In the genomic region with DNA sequence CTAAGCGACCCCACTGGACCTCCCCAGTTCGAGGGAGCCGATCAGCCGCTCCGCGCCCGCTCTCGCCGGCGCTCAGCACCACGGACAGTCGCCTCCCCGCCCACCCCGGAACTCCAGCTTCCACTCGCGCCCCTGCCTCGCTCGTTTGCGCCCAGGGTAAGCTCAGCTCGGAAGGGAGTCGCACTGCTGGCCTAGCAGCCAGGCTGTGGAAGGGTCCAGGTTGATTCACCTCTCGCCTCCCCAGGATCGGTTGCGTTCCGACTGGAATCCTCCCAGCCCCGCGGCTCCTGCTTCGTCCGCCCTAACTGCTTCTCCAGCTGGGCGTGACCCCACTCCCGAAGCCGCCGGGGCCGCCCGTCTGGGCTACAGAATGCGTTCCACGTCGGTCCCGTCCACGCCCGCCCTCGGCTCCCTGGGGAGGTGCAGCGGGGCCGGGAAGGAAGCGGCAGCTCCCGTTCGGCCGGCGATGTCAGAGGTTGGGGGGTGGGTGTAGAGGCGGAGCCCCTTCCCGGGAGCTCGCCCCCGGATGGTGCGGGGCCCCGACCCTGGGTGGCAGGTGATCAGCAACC, we compare ENCODE assay signal across 1 cellular context.
TF ChIP-seq lines count a peak whose summit lies in the region.

No MANE protein-coding gene starts in this region.

TF ChIP-seq in HepG2, 621 proteins besides CTCF, POLR2A, EP300 and RAD21 (continued from another document):
- TF ChIP-seq, protein P1, sequence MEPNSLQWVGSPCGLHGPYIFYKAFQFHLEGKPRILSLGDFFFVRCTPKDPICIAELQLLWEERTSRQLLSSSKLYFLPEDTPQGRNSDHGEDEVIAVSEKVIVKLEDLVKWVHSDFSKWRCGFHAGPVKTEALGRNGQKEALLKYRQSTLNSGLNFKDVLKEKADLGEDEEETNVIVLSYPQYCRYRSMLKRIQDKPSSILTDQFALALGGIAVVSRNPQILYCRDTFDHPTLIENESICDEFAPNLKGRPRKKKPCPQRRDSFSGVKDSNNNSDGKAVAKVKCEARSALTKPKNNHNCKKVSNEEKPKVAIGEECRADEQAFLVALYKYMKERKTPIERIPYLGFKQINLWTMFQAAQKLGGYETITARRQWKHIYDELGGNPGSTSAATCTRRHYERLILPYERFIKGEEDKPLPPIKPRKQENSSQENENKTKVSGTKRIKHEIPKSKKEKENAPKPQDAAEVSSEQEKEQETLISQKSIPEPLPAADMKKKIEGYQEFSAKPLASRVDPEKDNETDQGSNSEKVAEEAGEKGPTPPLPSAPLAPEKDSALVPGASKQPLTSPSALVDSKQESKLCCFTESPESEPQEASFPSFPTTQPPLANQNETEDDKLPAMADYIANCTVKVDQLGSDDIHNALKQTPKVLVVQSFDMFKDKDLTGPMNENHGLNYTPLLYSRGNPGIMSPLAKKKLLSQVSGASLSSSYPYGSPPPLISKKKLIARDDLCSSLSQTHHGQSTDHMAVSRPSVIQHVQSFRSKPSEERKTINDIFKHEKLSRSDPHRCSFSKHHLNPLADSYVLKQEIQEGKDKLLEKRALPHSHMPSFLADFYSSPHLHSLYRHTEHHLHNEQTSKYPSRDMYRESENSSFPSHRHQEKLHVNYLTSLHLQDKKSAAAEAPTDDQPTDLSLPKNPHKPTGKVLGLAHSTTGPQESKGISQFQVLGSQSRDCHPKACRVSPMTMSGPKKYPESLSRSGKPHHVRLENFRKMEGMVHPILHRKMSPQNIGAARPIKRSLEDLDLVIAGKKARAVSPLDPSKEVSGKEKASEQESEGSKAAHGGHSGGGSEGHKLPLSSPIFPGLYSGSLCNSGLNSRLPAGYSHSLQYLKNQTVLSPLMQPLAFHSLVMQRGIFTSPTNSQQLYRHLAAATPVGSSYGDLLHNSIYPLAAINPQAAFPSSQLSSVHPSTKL (CRISPR knock-in tag; IDR thresholded peaks at IDR 0.05), result peak; percentile 27; the same call in 1 of the 2 replicates
- TF ChIP-seq ZNF160 (CRISPR knock-in tag; IDR thresholded peaks at IDR 0.05) (no peak), HES4 (CRISPR knock-in tag; IDR thresholded peaks at IDR 0.05; ENCODE audit: borderline replicate concordance) (0 out of 2 replicates have a peak, but pooled peaks have one; percentile 47), ZNF431 (CRISPR knock-in tag; IDR thresholded peaks at IDR 0.05; ENCODE audit: borderline replicate concordance, low read depth) (peak; percentile 68; the same call in 1 of the 2 replicates), SALL1 (CRISPR knock-in tag; IDR thresholded peaks at IDR 0.05) (peak; percentile 49; the same call in 1 of the 2 replicates), HOXA9 (CRISPR knock-in tag; IDR thresholded peaks at IDR 0.05; ENCODE audit: borderline replicate concordance) (peak; percentile 39; the same call in 1 of the 2 replicates), ZNF430 (CRISPR knock-in tag; IDR thresholded peaks at IDR 0.05) (peak; percentile 76; the same call in 1 of the 2 replicates), RCOR2 (CRISPR knock-in tag; IDR thresholded peaks at IDR 0.05) (no peak), HDAC2 (CRISPR knock-in tag; IDR thresholded peaks at IDR 0.05) (peak; percentile 38; the same call in 1 of the 2 replicates), ZMYM2 (CRISPR knock-in tag; IDR thresholded peaks at IDR 0.05) (0 out of 2 replicates have a peak, but pooled peaks have one; percentile 29), NFE2L1 (CRISPR knock-in tag; IDR thresholded peaks at IDR 0.05; ENCODE audit: borderline replicate concordance) (no peak), ZBTB7A (CRISPR knock-in tag; IDR thresholded peaks at IDR 0.05) (0 out of 2 replicates have a peak, but pooled peaks have one; percentile 30), BCL6 (CRISPR knock-in tag; IDR thresholded peaks at IDR 0.05) (0 out of 2 replicates have a peak, but pooled peaks have one; percentile 22), ELF4 (CRISPR knock-in tag; IDR thresholded peaks at IDR 0.05; ENCODE audit: borderline replicate concordance) (no peak), NBN (conservative IDR thresholded peaks at IDR 0.05) (no peak), HDAC1 (CRISPR knock-in tag; IDR thresholded peaks at IDR 0.05) (peak; percentile 54; the same call in 1 of the 2 replicates), KDM2A (CRISPR knock-in tag; IDR thresholded peaks at IDR 0.05; ENCODE audit: borderline replicate concordance, low read depth) (0 out of 2 replicates have a peak, but pooled peaks have one; percentile 41), ZNF589 (CRISPR knock-in tag; conservative IDR thresholded peaks at IDR 0.05) (0 out of 2 replicates have a peak, but pooled peaks have one; percentile 45), ZNF776 (CRISPR knock-in tag; IDR thresholded peaks at IDR 0.05) (no peak), ZNF329 (CRISPR knock-in tag; IDR thresholded peaks at IDR 0.05; ENCODE audit: low read depth) (0 out of 2 replicates have a peak, but pooled peaks have one; percentile 37), NRL (CRISPR knock-in tag; IDR thresholded peaks at IDR 0.05; ENCODE audit: borderline replicate concordance) (peak; percentile 67; the same call in 1 of the 2 replicates), ZBTB7B (CRISPR knock-in tag; IDR thresholded peaks at IDR 0.05) (0 out of 2 replicates have a peak, but pooled peaks have one; percentile 34), KLF16 (CRISPR knock-in tag; IDR thresholded peaks at IDR 0.05) (0 out of 4 replicates have a peak, but pooled peaks of 1 of the 2 experiments have one; percentile 30)
- TF ChIP-seq, protein P2, sequence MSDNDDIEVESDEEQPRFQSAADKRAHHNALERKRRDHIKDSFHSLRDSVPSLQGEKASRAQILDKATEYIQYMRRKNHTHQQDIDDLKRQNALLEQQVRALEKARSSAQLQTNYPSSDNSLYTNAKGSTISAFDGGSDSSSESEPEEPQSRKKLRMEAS (IDR thresholded peaks at IDR 0.05), result no peak
- TF ChIP-seq, protein P3, sequence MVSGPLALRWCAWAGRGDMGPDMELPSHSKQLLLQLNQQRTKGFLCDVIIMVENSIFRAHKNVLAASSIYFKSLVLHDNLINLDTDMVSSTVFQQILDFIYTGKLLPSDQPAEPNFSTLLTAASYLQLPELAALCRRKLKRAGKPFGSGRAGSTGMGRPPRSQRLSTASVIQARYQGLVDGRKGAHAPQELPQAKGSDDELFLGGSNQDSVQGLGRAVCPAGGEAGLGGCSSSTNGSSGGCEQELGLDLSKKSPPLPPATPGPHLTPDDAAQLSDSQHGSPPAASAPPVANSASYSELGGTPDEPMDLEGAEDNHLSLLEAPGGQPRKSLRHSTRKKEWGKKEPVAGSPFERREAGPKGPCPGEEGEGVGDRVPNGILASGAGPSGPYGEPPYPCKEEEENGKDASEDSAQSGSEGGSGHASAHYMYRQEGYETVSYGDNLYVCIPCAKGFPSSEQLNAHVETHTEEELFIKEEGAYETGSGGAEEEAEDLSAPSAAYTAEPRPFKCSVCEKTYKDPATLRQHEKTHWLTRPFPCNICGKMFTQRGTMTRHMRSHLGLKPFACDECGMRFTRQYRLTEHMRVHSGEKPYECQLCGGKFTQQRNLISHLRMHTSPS (CRISPR knock-in tag; IDR thresholded peaks at IDR 0.05; ENCODE audit: low read depth), result no peak
- TF ChIP-seq, protein P4, sequence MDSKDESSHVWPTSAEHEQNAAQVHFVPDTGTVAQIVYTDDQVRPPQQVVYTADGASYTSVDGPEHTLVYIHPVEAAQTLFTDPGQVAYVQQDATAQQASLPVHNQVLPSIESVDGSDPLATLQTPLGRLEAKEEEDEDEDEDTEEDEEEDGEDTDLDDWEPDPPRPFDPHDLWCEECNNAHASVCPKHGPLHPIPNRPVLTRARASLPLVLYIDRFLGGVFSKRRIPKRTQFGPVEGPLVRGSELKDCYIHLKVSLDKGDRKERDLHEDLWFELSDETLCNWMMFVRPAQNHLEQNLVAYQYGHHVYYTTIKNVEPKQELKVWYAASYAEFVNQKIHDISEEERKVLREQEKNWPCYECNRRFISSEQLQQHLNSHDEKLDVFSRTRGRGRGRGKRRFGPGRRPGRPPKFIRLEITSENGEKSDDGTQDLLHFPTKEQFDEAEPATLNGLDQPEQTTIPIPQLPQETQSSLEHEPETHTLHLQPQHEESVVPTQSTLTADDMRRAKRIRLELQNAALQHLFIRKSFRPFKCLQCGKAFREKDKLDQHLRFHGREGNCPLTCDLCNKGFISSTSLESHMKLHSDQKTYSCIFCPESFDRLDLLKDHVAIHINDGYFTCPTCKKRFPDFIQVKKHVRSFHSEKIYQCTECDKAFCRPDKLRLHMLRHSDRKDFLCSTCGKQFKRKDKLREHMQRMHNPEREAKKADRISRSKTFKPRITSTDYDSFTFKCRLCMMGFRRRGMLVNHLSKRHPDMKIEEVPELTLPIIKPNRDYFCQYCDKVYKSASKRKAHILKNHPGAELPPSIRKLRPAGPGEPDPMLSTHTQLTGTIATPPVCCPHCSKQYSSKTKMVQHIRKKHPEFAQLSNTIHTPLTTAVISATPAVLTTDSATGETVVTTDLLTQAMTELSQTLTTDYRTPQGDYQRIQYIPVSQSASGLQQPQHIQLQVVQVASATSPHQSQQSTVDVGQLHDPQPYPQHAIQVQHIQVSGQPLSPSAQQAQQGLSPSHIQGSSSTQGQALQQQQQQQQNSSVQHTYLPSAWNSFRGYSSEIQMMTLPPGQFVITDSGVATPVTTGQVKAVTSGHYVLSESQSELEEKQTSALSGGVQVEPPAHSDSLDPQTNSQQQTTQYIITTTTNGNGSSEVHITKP (CRISPR knock-in tag; IDR thresholded peaks at IDR 0.05; ENCODE audit: low read depth), result no peak
- TF ChIP-seq, protein P5, sequence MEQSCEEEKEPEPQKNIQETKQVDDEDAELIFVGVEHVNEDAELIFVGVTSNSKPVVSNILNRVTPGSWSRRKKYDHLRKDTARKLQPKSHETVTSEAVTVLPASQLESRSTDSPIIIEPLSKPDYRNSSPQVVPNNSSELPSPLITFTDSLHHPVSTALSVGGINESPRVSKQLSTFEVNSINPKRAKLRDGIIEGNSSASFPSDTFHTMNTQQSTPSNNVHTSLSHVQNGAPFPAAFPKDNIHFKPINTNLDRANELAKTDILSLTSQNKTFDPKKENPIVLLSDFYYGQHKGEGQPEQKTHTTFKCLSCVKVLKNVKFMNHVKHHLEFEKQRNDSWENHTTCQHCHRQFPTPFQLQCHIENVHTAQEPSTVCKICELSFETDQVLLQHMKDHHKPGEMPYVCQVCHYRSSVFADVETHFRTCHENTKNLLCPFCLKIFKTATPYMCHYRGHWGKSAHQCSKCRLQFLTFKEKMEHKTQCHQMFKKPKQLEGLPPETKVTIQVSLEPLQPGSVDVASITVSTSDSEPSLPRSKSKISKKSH (CRISPR knock-in tag; IDR thresholded peaks at IDR 0.05; ENCODE audit: borderline replicate concordance), result peak; percentile 46
- TF ChIP-seq, protein P6, sequence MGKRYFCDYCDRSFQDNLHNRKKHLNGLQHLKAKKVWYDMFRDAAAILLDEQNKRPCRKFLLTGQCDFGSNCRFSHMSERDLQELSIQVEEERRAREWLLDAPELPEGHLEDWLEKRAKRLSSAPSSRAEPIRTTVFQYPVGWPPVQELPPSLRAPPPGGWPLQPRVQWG (CRISPR knock-in tag; IDR thresholded peaks at IDR 0.05; ENCODE audit: borderline replicate concordance, low read depth), result no peak
- TF ChIP-seq, protein P7, sequence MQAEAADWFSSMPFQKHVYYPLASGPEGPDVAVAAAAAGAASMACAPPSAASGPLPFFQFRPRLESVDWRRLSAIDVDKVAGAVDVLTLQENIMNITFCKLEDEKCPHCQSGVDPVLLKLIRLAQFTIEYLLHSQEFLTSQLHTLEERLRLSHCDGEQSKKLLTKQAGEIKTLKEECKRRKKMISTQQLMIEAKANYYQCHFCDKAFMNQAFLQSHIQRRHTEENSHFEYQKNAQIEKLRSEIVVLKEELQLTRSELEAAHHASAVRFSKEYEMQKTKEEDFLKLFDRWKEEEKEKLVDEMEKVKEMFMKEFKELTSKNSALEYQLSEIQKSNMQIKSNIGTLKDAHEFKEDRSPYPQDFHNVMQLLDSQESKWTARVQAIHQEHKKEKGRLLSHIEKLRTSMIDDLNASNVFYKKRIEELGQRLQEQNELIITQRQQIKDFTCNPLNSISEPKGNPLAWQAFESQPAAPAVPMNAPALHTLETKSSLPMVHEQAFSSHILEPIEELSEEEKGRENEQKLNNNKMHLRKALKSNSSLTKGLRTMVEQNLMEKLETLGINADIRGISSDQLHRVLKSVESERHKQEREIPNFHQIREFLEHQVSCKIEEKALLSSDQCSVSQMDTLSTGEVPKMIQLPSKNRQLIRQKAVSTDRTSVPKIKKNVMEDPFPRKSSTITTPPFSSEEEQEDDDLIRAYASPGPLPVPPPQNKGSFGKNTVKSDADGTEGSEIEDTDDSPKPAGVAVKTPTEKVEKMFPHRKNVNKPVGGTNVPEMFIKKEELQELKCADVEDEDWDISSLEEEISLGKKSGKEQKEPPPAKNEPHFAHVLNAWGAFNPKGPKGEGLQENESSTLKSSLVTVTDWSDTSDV (CRISPR knock-in tag; IDR thresholded peaks at IDR 0.05), result peak; percentile 59; the same call in 1 of the 2 replicates
- TF ChIP-seq, protein P8, sequence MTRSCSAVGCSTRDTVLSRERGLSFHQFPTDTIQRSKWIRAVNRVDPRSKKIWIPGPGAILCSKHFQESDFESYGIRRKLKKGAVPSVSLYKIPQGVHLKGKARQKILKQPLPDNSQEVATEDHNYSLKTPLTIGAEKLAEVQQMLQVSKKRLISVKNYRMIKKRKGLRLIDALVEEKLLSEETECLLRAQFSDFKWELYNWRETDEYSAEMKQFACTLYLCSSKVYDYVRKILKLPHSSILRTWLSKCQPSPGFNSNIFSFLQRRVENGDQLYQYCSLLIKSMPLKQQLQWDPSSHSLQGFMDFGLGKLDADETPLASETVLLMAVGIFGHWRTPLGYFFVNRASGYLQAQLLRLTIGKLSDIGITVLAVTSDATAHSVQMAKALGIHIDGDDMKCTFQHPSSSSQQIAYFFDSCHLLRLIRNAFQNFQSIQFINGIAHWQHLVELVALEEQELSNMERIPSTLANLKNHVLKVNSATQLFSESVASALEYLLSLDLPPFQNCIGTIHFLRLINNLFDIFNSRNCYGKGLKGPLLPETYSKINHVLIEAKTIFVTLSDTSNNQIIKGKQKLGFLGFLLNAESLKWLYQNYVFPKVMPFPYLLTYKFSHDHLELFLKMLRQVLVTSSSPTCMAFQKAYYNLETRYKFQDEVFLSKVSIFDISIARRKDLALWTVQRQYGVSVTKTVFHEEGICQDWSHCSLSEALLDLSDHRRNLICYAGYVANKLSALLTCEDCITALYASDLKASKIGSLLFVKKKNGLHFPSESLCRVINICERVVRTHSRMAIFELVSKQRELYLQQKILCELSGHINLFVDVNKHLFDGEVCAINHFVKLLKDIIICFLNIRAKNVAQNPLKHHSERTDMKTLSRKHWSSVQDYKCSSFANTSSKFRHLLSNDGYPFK (CRISPR knock-in tag; IDR thresholded peaks at IDR 0.05; ENCODE audit: borderline replicate concordance), result 0 out of 2 replicates have a peak, but pooled peaks have one; percentile 31
- TF ChIP-seq, protein P9, sequence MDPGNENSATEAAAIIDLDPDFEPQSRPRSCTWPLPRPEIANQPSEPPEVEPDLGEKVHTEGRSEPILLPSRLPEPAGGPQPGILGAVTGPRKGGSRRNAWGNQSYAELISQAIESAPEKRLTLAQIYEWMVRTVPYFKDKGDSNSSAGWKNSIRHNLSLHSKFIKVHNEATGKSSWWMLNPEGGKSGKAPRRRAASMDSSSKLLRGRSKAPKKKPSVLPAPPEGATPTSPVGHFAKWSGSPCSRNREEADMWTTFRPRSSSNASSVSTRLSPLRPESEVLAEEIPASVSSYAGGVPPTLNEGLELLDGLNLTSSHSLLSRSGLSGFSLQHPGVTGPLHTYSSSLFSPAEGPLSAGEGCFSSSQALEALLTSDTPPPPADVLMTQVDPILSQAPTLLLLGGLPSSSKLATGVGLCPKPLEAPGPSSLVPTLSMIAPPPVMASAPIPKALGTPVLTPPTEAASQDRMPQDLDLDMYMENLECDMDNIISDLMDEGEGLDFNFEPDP (CRISPR knock-in tag; conservative IDR thresholded peaks at IDR 0.05), result no peak
- TF ChIP-seq, protein P10, sequence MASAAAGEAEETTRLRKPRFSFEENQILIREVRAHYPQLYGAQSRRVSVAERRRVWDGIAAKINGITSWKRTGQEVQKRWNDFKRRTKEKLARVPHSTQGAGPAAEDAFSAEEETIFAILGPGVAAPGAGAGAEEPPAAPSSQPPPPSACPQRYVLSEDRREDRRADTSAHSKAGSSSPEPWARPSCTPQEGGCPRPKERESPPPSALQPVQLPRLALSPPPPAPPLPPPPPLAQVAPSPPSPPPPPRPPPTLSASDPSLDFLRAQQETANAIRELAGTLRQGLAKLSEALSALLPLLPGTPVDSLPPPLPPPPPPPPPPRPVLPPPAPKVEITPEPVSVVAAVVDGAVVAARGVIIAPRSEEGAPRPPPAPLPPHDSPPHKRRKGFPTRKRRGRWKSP (CRISPR knock-in tag; IDR thresholded peaks at IDR 0.05), result peak; percentile 65; the same call in 1 of the 2 replicates
